9 cellular contexts compared by ENCODE assay signal in the genomic region with DNA sequence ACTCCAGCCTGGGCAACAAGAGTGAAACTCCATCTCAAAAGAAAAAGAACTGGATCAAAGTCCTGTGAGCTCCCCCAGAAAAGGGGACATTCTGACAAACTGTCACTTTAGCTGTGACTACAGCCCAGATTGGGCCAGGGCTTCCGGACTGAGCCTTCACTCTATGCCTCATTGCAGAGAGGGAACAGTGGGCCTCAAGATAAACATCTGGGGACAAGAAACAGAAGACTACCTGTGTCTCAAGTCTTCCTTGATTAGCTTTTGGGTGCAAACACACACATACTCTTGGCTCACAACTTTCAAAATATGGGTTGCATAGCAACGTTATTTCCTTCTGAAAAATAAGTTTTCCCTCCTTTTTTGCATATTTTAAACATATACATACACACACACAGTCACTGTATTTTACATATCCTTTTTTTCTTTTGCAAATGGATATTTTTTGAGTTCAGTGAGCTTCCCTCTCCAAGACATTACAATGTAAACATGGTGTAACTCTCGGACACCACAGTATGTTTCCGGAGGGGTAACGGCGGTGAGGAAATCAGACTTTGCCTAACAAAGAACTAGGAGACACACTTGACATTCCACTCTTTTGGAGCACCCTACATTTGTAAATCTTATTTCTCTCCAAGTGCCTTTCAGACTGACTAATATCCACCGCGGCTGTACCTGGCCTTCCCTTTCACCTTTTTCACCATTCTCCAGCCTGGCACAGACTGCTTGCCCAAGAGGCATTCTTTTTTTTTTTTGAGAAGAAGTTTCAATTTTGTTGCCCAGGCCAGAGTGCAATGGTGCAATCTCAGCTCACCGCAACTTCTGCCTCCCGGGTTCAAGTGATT. TPM values are rescaled to one million over a fixed set of nuclear protein-coding genes. Genes with fewer than 3 reads are reported as not detected.
DNase-seq lines count a peak whose midpoint lies in the region; ATAC-seq and TF ChIP-seq lines count a peak whose summit lies in the region.
"Had no signal": no experiment of that assay in that cellular context is flagged by ENCODE, and none has a peak within 500 bp of the region (broad histone marks: within the 10 kb centered on the region; RNA-seq: fewer than 3 reads in every experiment).

No MANE protein-coding gene starts in this region.

- no peak overlapping the region for H3K9ac ChIP-seq in iPS-15b (ENCODE audit: low read depth, low read length)

- H3K4me1 ChIP-seq in heart left ventricle (peaks cover 0 to 79% (median 46%) of the 10 kb centered on the region in 12 donors), heart right ventricle (peaks cover 15 to 80% (median 60%) of the 10 kb centered on the region in 9 donors), iPS-15b (ENCODE audit: control insufficient read depth, insufficient read depth, low read length) (peaks cover 38% of the 10 kb centered on the region)

- no peak for TF ChIP-seq POLR2A in heart left ventricle (IDR thresholded peaks at IDR 0.05)

- H3K4me3 Mint-ChIP-seq in WTC11 (peak overlapping the region; percentile 85), type B pancreatic cell (peak overlapping the region; percentile 95)

- no peaks in the 10 kb centered on the region for H3K9me3 Mint-ChIP-seq in WTC11
- no peaks in the 10 kb centered on the region for H3K9me3 Mint-ChIP-seq in type B pancreatic cell

- no peak for ATAC-seq in heart left ventricle
- ATAC-seq in heart right ventricle = no peak
- peak; percentile 18 for ATAC-seq in WTC11
- ATAC-seq in GM19395 (IDR thresholded peaks at IDR 0.05; ENCODE audit: unreplicated experiment) = no peak
- ATAC-seq in HG03378 (IDR thresholded peaks at IDR 0.05; ENCODE audit: unreplicated experiment) = no peak
- no peak for ATAC-seq in HG03097 (IDR thresholded peaks at IDR 0.05; ENCODE audit: low FRiP score, unreplicated experiment)

- H3K36me3 ChIP-seq in heart left ventricle (no peaks in the 10 kb centered on the region), heart right ventricle (no peaks in the 10 kb centered on the region), iPS-15b (ENCODE audit: control insufficient read depth, insufficient read depth, low read length) (peaks cover 22% of the 10 kb centered on the region)

- peaks cover 68% of the 10 kb centered on the region for H3K4me1 Mint-ChIP-seq in WTC11
- peaks cover 22% of the 10 kb centered on the region for H3K4me1 Mint-ChIP-seq in type B pancreatic cell (ENCODE audit: unreplicated experiment)

- H3K9me3 ChIP-seq in heart left ventricle = no peaks in the 10 kb centered on the region
- H3K9me3 ChIP-seq in heart right ventricle = no peaks in the 10 kb centered on the region
- no peaks in the 10 kb centered on the region for H3K9me3 ChIP-seq in iPS-15b (ENCODE audit: control insufficient read depth, insufficient read depth, low read length)

- peak overlapping the region in 9 of 12 donors; percentile 8 to 91 (median 38) for H3K27ac ChIP-seq in heart left ventricle
- peak overlapping the region in 5 of 10 donors; percentile 34 to 92 (median 65) for H3K27ac ChIP-seq in heart right ventricle

- no peak for TF ChIP-seq CTCF in heart left ventricle (IDR thresholded peaks at IDR 0.05)
- TF ChIP-seq CTCF in heart right ventricle (IDR thresholded peaks at IDR 0.05) = no peak
- no peak for TF ChIP-seq CTCF in WTC11 (IDR thresholded peaks at IDR 0.05)
- no peak for TF ChIP-seq CTCF in type B pancreatic cell (conservative IDR thresholded peaks at IDR 0.05)

- H3K36me3 Mint-ChIP-seq in WTC11 (peaks cover 14% of the 10 kb centered on the region), type B pancreatic cell (peaks cover 13% of the 10 kb centered on the region)

- H3K27ac Mint-ChIP-seq in WTC11 = peak overlapping the region; percentile 100
- H3K27ac Mint-ChIP-seq in type B pancreatic cell = peak overlapping the region; percentile 39

- H3K27me3 ChIP-seq in heart left ventricle = no peaks in the 10 kb centered on the region
- no peaks in the 10 kb centered on the region for H3K27me3 ChIP-seq in heart right ventricle
- no peaks in the 10 kb centered on the region for H3K27me3 ChIP-seq in iPS-15b (ENCODE audit: control insufficient read depth, insufficient read depth, low read length)

- H3K4me3 ChIP-seq in heart left ventricle (peak overlapping the region in 2 of 12 donors; percentile 17 to 95), heart right ventricle (peak overlapping the region in 2 of 10 donors; percentile 92 to 95), iPS-15b (ENCODE audit: low read depth, low read length) (peak overlapping the region; percentile 98)

- H3K27me3 Mint-ChIP-seq in WTC11 (ENCODE audit: low read depth) (no peaks in the 10 kb centered on the region), type B pancreatic cell (no peaks in the 10 kb centered on the region)

- POLR2A ChIA-PET in WTC11 (lab: Charles Lee) = interaction anchor here (0.6 to 1.1 kb wide), 7 partner anchors 8 to 291 kb away, joined by 3 to 4 read pairs (median 3); no protein-coding TSS in a partner anchor

- 49 to 71% (median 61%) methylated on average over 10 of the region's 10 CpGs for WGBS in heart left ventricle, 4 donors
- 53 to 64% methylated on average over 9 to 10 of the region's 10 CpGs for WGBS in heart right ventricle, 2 donors

- CTCF ChIA-PET in WTC11 (lab: Charles Lee) = interaction anchor here (1.1 to 1.8 kb wide), 6 partner anchors 9 to 99 kb away, joined by 3 to 5 read pairs (median 4); no protein-coding TSS in a partner anchor

- intact Hi-C loops in heart left ventricle (cut with DNase I) (no loop called here), heart right ventricle (cut with DNase I) (loop anchor here in 1 of 10 donors (10.0 kb wide), 1 partner anchor 92 kb away; the partner anchor contains the start of gene DCP1A)

- DNase-seq in heart left ventricle (peak in 1 of 5 donors; percentile 29), heart right ventricle (no peak), WTC11 (ENCODE audit: low spot score) (peak; percentile 41), type B pancreatic cell (ENCODE audit: extremely low spot score, unreplicated experiment) (no peak)
- DNase-seq: DMS 273 treated with DMSO at 0.1 percent for 48 hours had no signal

TF ChIP-seq in WTC11, 78 proteins besides CTCF, POLR2A, EP300 and RAD21 (continues in another document):
- TF ChIP-seq AFF4 (CRISPR knock-in tag; IDR thresholded peaks at IDR 0.05; ENCODE audit: borderline replicate concordance) (no peak), FOXP1 (CRISPR knock-in tag; IDR thresholded peaks at IDR 0.05; ENCODE audit: borderline replicate concordance) (no peak), ZNF219 (CRISPR knock-in tag; IDR thresholded peaks at IDR 0.05; ENCODE audit: borderline replicate concordance) (no peak), TEAD1 (CRISPR knock-in tag; IDR thresholded peaks at IDR 0.05) (peak; percentile 77; the same call in 1 of the 2 replicates), TP53 (CRISPR knock-in tag; IDR thresholded peaks at IDR 0.05) (no peak), FOXK1 (CRISPR knock-in tag; IDR thresholded peaks at IDR 0.05) (peak; percentile 86), NFYB (CRISPR knock-in tag; conservative IDR thresholded peaks at IDR 0.05; ENCODE audit: low read depth) (no peak), SP1 (CRISPR knock-in tag; conservative IDR thresholded peaks at IDR 0.05) (0 out of 2 replicates have a peak, but pooled peaks have one; percentile 25), CDX4 (CRISPR knock-in tag; IDR thresholded peaks at IDR 0.05; ENCODE audit: borderline replicate concordance) (no peak)
- TF ChIP-seq, protein P1, sequence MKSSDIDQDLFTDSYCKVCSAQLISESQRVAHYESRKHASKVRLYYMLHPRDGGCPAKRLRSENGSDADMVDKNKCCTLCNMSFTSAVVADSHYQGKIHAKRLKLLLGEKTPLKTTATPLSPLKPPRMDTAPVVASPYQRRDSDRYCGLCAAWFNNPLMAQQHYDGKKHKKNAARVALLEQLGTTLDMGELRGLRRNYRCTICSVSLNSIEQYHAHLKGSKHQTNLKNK (CRISPR knock-in tag; IDR thresholded peaks at IDR 0.05) = 0 out of 2 replicates have a peak, but pooled peaks have one; percentile 27

RNA-seq across cellular contexts. Expression of gene TKT, which starts 3.5 kb away (rescaled TPM):
- total RNA-seq in heart left ventricle = 100 to 1,000 TPM in 1 of 9 donors, 10 to 100 TPM in 8; 20.6 to 111 (median 36.6) TPM
- 100 to 1,000 TPM in 1 of 2 donors, 10 to 100 TPM in 1; 23.8 to 111 TPM for polyA plus RNA-seq in heart left ventricle
- 10 to 100 TPM; 16.5 to 81.8 (median 25.1) TPM for total RNA-seq in heart right ventricle
- polyA plus RNA-seq in heart right ventricle = 10 to 100 TPM; 54.6 to 91.4 TPM
- total RNA-seq in WTC11 (2021) = 1,040 to 1,222 TPM (median 1,204 TPM) in 3 replicates
- total RNA-seq in type B pancreatic cell (ENCODE audit: low replicate concordance) = 318 and 518 TPM in 2 replicates
